In genomic region chr2:173631123-173631450, GRCh38 we compare ENCODE assay signal across 13 cellular contexts.
DNase-seq lines count a peak whose midpoint lies in the region; ATAC-seq and TF ChIP-seq lines count a peak whose summit lies in the region.
"Had no signal": no experiment of that assay in that cellular context is flagged by ENCODE, and none has a peak within 500 bp of the region (broad histone marks: within the 10 kb centered on the region; RNA-seq: fewer than 3 reads in every experiment).

No MANE protein-coding gene starts in this region.

- no peaks in the 10 kb centered on the region for H3K4me1 ChIP-seq in urinary bladder (ENCODE audit: insufficient read depth)
- H3K4me1 ChIP-seq: BE2C had no signal

- no peak overlapping the region for H3K4me3 ChIP-seq in urinary bladder (ENCODE audit: low read depth, low read length)

- H3K4me3 Mint-ChIP-seq in brain = peak overlapping the region in 4 of 5 experiments; percentile 0 to 70 (median 44)
- H3K4me3 Mint-ChIP-seq: stimulated activated effector memory CD8-positive, alpha-beta T cell treated with anti-CD3 and anti-CD28 coated beads, Interleukin-12 subunit alpha, Interleukin-12 subunit beta, amount 100 ng/mL, for 72 hours had no signal

- ATAC-seq in Right ventricle myocardium superior (ENCODE audit: poor library complexity) = peak; percentile 80
- no peak for ATAC-seq in HG03432 (IDR thresholded peaks at IDR 0.05; ENCODE audit: unreplicated experiment)
- ATAC-seq: stimulated activated effector memory CD8-positive, alpha-beta T cell treated with anti-CD3 and anti-CD28 coated beads, Interleukin-12 subunit alpha, Interleukin-12 subunit beta, amount 100 ng/mL, for 72 hours had no signal

- no peaks in the 10 kb centered on the region for H3K27me3 Mint-ChIP-seq in brain

- H3K27ac Mint-ChIP-seq in brain = peak overlapping the region in 3 of 5 experiments; percentile 74 to 88 (median 83)
- H3K27ac Mint-ChIP-seq: stimulated activated effector memory CD8-positive, alpha-beta T cell treated with anti-CD3 and anti-CD28 coated beads, Interleukin-12 subunit alpha, Interleukin-12 subunit beta, amount 100 ng/mL, for 72 hours had no signal

- WGBS in urinary bladder = 22% methylated on average over 5 of the region's 5 CpGs

- DNase-seq in Right ventricle myocardium superior (no peak), cardiac septum (ENCODE audit: low spot score) (no peak), left kidney (ENCODE audit: low read depth, low spot score) (peak; percentile 92), NCI-H774 (lab: John Stamatoyannopoulos, UW) (no peak), NCI-H226 (no peak)
- DNase-seq: activated CD4-positive, alpha-beta T cell treated with anti-CD3 and anti-CD28 coated beads, Interleukin-2, amount 50 U/mL, for 4 hours; BE2C; NCI-H2107; small intestine had no signal

- peaks cover 19% of the 10 kb centered on the region for H3K36me3 Mint-ChIP-seq in brain
- H3K36me3 Mint-ChIP-seq: stimulated activated effector memory CD8-positive, alpha-beta T cell treated with anti-CD3 and anti-CD28 coated beads, Interleukin-12 subunit alpha, Interleukin-12 subunit beta, amount 100 ng/mL, for 72 hours had no signal

- H3K9me3 Mint-ChIP-seq in brain = peaks cover 7 to 27% (median 24%) of the 10 kb centered on the region in 5 experiments
- H3K9me3 Mint-ChIP-seq: stimulated activated effector memory CD8-positive, alpha-beta T cell treated with anti-CD3 and anti-CD28 coated beads, Interleukin-12 subunit alpha, Interleukin-12 subunit beta, amount 100 ng/mL, for 72 hours had no signal

- H3K27ac ChIP-seq in urinary bladder (ENCODE audit: low read depth) = peak overlapping the region; percentile 56

- peaks cover 18% of the 10 kb centered on the region for H3K4me1 Mint-ChIP-seq in brain
- H3K4me1 Mint-ChIP-seq: stimulated activated effector memory CD8-positive, alpha-beta T cell treated with anti-CD3 and anti-CD28 coated beads, Interleukin-12 subunit alpha, Interleukin-12 subunit beta, amount 100 ng/mL, for 72 hours had no signal

- H3K36me3 ChIP-seq in urinary bladder (ENCODE audit: insufficient read depth) = no peaks in the 10 kb centered on the region
- H3K36me3 ChIP-seq: BE2C had no signal

- intact Hi-C loops in Right ventricle myocardium superior (cut with DNase I) = no loop called here
- intact Hi-C loops in cardiac septum (cut with DNase I) = no loop called here

- TF ChIP-seq CTCF in brain (conservative IDR thresholded peaks at IDR 0.05) = no peak
